7 cellular contexts compared by ENCODE assay signal in the genomic region with DNA sequence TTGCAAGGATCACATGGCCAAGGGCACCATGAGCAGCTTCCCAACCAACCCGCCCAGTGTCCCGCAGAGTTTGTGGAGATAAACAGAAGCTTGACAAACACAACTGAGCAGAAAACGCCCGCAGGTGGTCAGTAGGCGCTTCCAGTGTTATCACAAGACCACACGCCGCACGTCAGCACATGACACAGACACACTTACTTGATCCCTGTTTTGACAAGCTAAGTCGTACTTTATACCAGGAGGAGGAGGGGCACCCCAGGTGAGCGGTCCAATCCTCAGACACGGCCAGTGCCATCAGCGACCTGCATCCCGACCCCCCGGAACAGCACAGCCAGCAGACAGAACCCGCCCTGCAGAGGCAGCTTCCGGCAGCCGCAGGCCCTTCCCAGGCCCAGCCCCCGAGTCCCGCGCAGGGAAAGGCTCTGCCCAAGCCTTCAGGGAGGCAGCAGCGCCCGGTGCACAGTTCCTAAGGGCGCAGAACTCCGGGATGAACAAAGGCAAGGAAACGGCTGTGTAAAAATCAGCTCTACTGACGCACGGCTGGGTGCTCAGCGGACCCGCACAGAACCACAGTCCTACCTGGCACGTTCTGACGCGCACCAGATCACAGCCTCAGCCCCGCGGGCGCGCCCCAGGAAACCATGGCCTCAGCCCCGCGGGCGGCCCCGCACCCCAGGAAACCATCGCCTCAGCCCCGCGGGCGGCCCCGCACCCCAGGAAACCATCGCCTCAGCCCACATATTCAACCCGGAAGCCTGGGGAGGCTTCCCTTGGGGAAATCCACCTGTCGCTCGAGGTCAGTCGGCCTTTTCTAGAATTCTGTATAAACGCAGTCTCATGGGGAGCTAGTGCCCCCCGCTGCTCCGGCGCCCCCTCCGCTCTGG. TPM values are rescaled to one million over a fixed set of nuclear protein-coding genes. Genes with fewer than 3 reads are reported as not detected.
DNase-seq lines count a peak whose midpoint lies in the region; ATAC-seq and TF ChIP-seq lines count a peak whose summit lies in the region.

No MANE protein-coding gene starts in this region.

- H3K4me3 ChIP-seq in left ventricle myocardium inferior (peak overlapping the region; percentile 48), SJCRH30 (no peak overlapping the region), left lung (peak overlapping the region in 1 of 2 donors; percentile 15)

- DNase-seq in activated CD4-positive, alpha-beta memory T cell treated with anti-CD3 and anti-CD28 coated beads, Interleukin-2, amount 10 ng/mL, durations not matched to agents 7 days and 5 days, result peak; percentile 74
- DNase-seq in left ventricle myocardium inferior (peak; percentile 33), SJCRH30 (no peak), left lung (no peak)
- peak; percentile 54 for DNase-seq in stimulated activated naive CD4-positive, alpha-beta T cell treated with Interleukin-2 at 50 U/mL for 16 hours (lab: John Stamatoyannopoulos, UW)

- peaks cover 4% of the 10 kb centered on the region for H3K36me3 Mint-ChIP-seq in activated CD4-positive, alpha-beta memory T cell treated with anti-CD3 and anti-CD28 coated beads, Interleukin-2, amount 10 ng/mL, durations not matched to agents 7 days and 5 days (ENCODE audit: low read depth)

- peaks cover 37% of the 10 kb centered on the region for H3K4me1 ChIP-seq in left ventricle myocardium inferior
- H3K4me1 ChIP-seq in SJCRH30, result peaks cover 11% of the 10 kb centered on the region
- peaks cover 19 to 52% of the 10 kb centered on the region in 2 donors for H3K4me1 ChIP-seq in left lung

- H3K4me1 Mint-ChIP-seq in activated CD4-positive, alpha-beta memory T cell treated with anti-CD3 and anti-CD28 coated beads, Interleukin-2, amount 10 ng/mL, durations not matched to agents 7 days and 5 days, result peaks cover 45% of the 10 kb centered on the region

- H3K36me3 ChIP-seq in left ventricle myocardium inferior, result no peaks in the 10 kb centered on the region
- no peaks in the 10 kb centered on the region for H3K36me3 ChIP-seq in SJCRH30
- no peaks in the 10 kb centered on the region for H3K36me3 ChIP-seq in left lung

- H3K27me3 Mint-ChIP-seq in activated CD4-positive, alpha-beta memory T cell treated with anti-CD3 and anti-CD28 coated beads, Interleukin-2, amount 10 ng/mL, durations not matched to agents 7 days and 5 days, result peaks cover 9% of the 10 kb centered on the region

- no peaks in the 10 kb centered on the region for H3K9me3 ChIP-seq in left ventricle myocardium inferior (replicated peaks)
- H3K9me3 ChIP-seq in SJCRH30 (replicated peaks), result no peaks in the 10 kb centered on the region
- H3K9me3 ChIP-seq in left lung, result no peaks in the 10 kb centered on the region

- peak overlapping the region; percentile 47 for H3K4me3 Mint-ChIP-seq in activated CD4-positive, alpha-beta memory T cell treated with anti-CD3 and anti-CD28 coated beads, Interleukin-2, amount 10 ng/mL, durations not matched to agents 7 days and 5 days

- H3K27ac ChIP-seq in left ventricle myocardium inferior (replicated peaks), result peak overlapping the region; percentile 59
- no peak overlapping the region for H3K27ac ChIP-seq in SJCRH30
- H3K27ac ChIP-seq in left lung, result peak overlapping the region in 1 of 2 donors; percentile 72

- intact Hi-C loops in left ventricle myocardium inferior (cut with micrococcal nuclease) (no loop called here), left lung (cut with DNase I) (no loop called here)

- TF ChIP-seq CTCF in left ventricle myocardium inferior (IDR thresholded peaks at IDR 0.05; ENCODE audit: borderline replicate concordance), result no peak
- no peak for TF ChIP-seq CTCF in left lung (IDR thresholded peaks at IDR 0.05)

- CTCF ChIA-PET in activated CD4-positive, alpha-beta memory T cell treated with anti-CD3 and anti-CD28 coated beads, Interleukin-2, amount 10 ng/mL, durations not matched to agents 7 days and 5 days (lab: Charles Lee), result interaction anchor here (0.6 to 1.8 kb wide), 4 partner anchors 21 to 228 kb away, joined by 3 read pairs; a partner anchor contains a TSS

- ATAC-seq in HG02759 (IDR thresholded peaks at IDR 0.05; ENCODE audit: unreplicated experiment) (peak; percentile 56), left lung (no peak), HG02884 (IDR thresholded peaks at IDR 0.05; ENCODE audit: unreplicated experiment) (no peak)

- no peaks in the 10 kb centered on the region for H3K9me3 Mint-ChIP-seq in activated CD4-positive, alpha-beta memory T cell treated with anti-CD3 and anti-CD28 coated beads, Interleukin-2, amount 10 ng/mL, durations not matched to agents 7 days and 5 days

- POLR2A ChIA-PET in activated CD4-positive, alpha-beta memory T cell treated with anti-CD3 and anti-CD28 coated beads, Interleukin-2, amount 10 ng/mL, durations not matched to agents 7 days and 5 days (lab: Charles Lee), result interaction anchor here (0.6 to 1.5 kb wide), 5 partner anchors 11 to 89 kb away, joined by 3 to 7 read pairs (median 4); no protein-coding TSS in a partner anchor

- peak overlapping the region; percentile 31 for H3K27ac Mint-ChIP-seq in activated CD4-positive, alpha-beta memory T cell treated with anti-CD3 and anti-CD28 coated beads, Interleukin-2, amount 10 ng/mL, durations not matched to agents 7 days and 5 days

- H3K27me3 ChIP-seq in left ventricle myocardium inferior (ENCODE audit: low read depth) (no peaks in the 10 kb centered on the region), SJCRH30 (no peaks in the 10 kb centered on the region), left lung (no peaks in the 10 kb centered on the region)

RNA-seq across cellular contexts. Expression of a gene that starts 27.8 kb away (rescaled TPM):
- total RNA-seq in activated CD4-positive, alpha-beta memory T cell treated with anti-CD3 and anti-CD28 coated beads, Interleukin-2, amount 10 ng/mL, durations not matched to agents 7 days and 5 days, result 10 to 100 TPM; 25.4 to 25.7 TPM
- 12.2 TPM for total RNA-seq in left ventricle myocardium inferior
- total RNA-seq in SJCRH30 (2014; rRNA removed; shearing (Covaris generic)), result 20.9 and 21.1 TPM in 2 replicates
- 10 to 100 TPM; 21.7 to 22.7 TPM for total RNA-seq in left lung

RNA-seq across cellular contexts. Expression of a gene that starts 41.7 kb away (rescaled TPM):
- not detected for total RNA-seq in activated CD4-positive, alpha-beta memory T cell treated with anti-CD3 and anti-CD28 coated beads, Interleukin-2, amount 10 ng/mL, durations not matched to agents 7 days and 5 days
- total RNA-seq in left ventricle myocardium inferior (1.6 TPM), left lung (under 1 TPM; 0.32 to 0.60 TPM)
- total RNA-seq in SJCRH30 (2014; rRNA removed; shearing (Covaris generic)), result 0.18 and 0.38 TPM in 2 replicates

RNA-seq across cellular contexts. Expression of a gene that starts 44.3 kb away (rescaled TPM):
- total RNA-seq in activated CD4-positive, alpha-beta memory T cell treated with anti-CD3 and anti-CD28 coated beads, Interleukin-2, amount 10 ng/mL, durations not matched to agents 7 days and 5 days, result not detected
- total RNA-seq in left ventricle myocardium inferior (7.0 TPM), left lung (1 to 10 TPM; 1.0 to 1.1 TPM)
- total RNA-seq in SJCRH30 (2014; rRNA removed; shearing (Covaris generic)), result not detected in 2 replicates

RNA-seq across cellular contexts. Expression of a gene that starts 45.6 kb away (rescaled TPM):
- 10 to 100 TPM; 71.4 to 72.6 TPM for total RNA-seq in activated CD4-positive, alpha-beta memory T cell treated with anti-CD3 and anti-CD28 coated beads, Interleukin-2, amount 10 ng/mL, durations not matched to agents 7 days and 5 days
- 76.1 TPM for total RNA-seq in left ventricle myocardium inferior
- 81.4 and 96.8 TPM in 2 replicates for total RNA-seq in SJCRH30 (2014; rRNA removed; shearing (Covaris generic))
- 10 to 100 TPM; 45.4 to 48.1 TPM for total RNA-seq in left lung

RNA-seq across cellular contexts. Expression of a gene that starts 48.9 kb away (rescaled TPM):
- under 1 TPM; 0.10 to 0.40 TPM for total RNA-seq in activated CD4-positive, alpha-beta memory T cell treated with anti-CD3 and anti-CD28 coated beads, Interleukin-2, amount 10 ng/mL, durations not matched to agents 7 days and 5 days
- total RNA-seq in left ventricle myocardium inferior, result 16.4 TPM
- total RNA-seq in SJCRH30 (2014; rRNA removed; shearing (Covaris generic)), result not detected in 2 replicates
- total RNA-seq in left lung, result 1 to 10 TPM; 3.9 to 8.3 TPM

Comparison
In these comparisons a context has a peak if more than half of its experiments do, and no peak if none do; other contexts are left out.
1. DNase-seq: peak in activated CD4-positive, alpha-beta memory T cell treated with anti-CD3 and anti-CD28 coated beads, Interleukin-2, amount 10 ng/mL, durations not matched to agents 7 days and 5 days (single experiment), left ventricle myocardium inferior (single experiment) and stimulated activated naive CD4-positive, alpha-beta T cell treated with Interleukin-2 at 50 U/mL for 16 hours (single experiment); none in SJCRH30 (0 of 2) and left lung (0 of 2).